Comparison of ENCODE assay signal across 9 cellular contexts in the genomic region with DNA sequence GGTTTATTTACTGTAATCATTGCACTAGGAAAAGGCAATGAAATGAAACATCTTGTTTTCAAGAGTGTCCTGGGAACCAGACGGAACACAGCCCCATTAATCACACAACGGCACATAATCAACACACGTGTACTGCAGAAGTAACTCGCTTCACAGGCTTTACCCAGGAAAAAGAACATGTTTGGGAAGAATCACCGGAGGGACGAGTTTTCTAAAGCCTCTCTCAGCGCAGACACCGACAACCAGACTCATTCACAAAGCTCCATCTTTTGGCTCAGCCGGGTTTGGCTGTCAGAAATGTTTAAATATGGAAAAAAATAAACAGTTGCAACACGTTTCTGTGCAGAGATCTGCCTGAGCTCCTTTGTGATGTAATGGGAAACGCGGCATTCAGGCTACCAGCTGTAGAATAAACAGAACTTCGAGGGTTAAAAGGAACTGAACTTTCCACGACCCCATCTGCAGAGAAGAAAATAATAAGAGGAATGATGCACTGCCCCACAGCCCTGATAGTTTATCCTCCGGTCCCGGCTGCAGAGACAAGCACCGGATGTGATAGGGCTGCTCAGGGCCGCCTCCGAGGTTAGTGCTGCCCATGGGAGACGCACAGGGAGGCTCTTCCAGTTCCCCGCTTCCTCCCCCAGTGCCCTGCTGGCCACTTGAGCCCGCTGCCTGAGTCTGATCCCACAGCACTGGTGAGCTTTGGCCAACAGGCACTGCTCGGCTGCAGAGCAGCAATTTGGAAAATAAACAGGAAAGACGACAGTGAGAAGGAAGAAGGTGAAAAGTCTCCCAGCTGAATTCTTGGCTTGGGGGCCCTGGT.
DNase-seq lines count a peak whose midpoint lies in the region; ATAC-seq and TF ChIP-seq lines count a peak whose summit lies in the region.
"Had no signal": no experiment of that assay in that cellular context is flagged by ENCODE, and none has a peak within 500 bp of the region (broad histone marks: within the 10 kb centered on the region; RNA-seq: fewer than 3 reads in every experiment).

No MANE protein-coding gene starts in this region.

- no peak overlapping the region for H3K4me3 ChIP-seq in AG04449 (ENCODE audit: low read depth, low read length)

- DNase-seq in AG04449 (ENCODE audit: low read depth, low spot score) = peak; percentile 78
- DNase-seq in NCI-H510A (lab: John Stamatoyannopoulos, UW) = peak; percentile 49
- no peak for DNase-seq in epithelial cell of prostate (ENCODE audit: low read depth, low spot score)
- DNase-seq in myocyte (ENCODE audit: low read depth) = peak; percentile 27
- no peak for DNase-seq in stimulated activated naive CD4-positive, alpha-beta T cell (lab: John Stamatoyannopoulos, UW)
- DNase-seq in LoVo (ENCODE audit: low spot score) = no peak
- DNase-seq: DND-41 had no signal

- POLR2A ChIA-PET in AG04449 (lab: Yijun Ruan, JAX) = interaction anchor here (0.6 to 1.3 kb wide), 3 partner anchors 41 to 99 kb away, joined by 3 to 4 read pairs (median 3); no protein-coding TSS in a partner anchor

- ATAC-seq in HG03175 (IDR thresholded peaks at IDR 0.05; ENCODE audit: unreplicated experiment) (no peak), HG03520 (IDR thresholded peaks at IDR 0.05; ENCODE audit: unreplicated experiment) (no peak)

- CTCF ChIA-PET in AG04449 (lab: Yijun Ruan, JAX) = interaction anchor here (1.2 to 2.5 kb wide), 3 partner anchors 62 to 119 kb away, joined by 3 to 9 read pairs (median 3); no protein-coding TSS in a partner anchor

- TF ChIP-seq CTCF in AG04449 (IDR thresholded peaks at IDR 0.05; ENCODE audit: insufficient read depth, low read length, missing control alignments) = peak; percentile 14

- peak overlapping the region; percentile 95 for H3K27ac ChIP-seq in epithelial cell of prostate

Comparison
In these comparisons a context has a peak if more than half of its experiments do, and no peak if none do; other contexts are left out.
1. DNase-seq: peak in AG04449 (single experiment), NCI-H510A (single experiment) and myocyte (single experiment); none in epithelial cell of prostate (single experiment), stimulated activated naive CD4-positive, alpha-beta T cell (0 of 6) and LoVo (single experiment).